Comparison of ENCODE assay signal across 1 cellular context in the genomic region with DNA sequence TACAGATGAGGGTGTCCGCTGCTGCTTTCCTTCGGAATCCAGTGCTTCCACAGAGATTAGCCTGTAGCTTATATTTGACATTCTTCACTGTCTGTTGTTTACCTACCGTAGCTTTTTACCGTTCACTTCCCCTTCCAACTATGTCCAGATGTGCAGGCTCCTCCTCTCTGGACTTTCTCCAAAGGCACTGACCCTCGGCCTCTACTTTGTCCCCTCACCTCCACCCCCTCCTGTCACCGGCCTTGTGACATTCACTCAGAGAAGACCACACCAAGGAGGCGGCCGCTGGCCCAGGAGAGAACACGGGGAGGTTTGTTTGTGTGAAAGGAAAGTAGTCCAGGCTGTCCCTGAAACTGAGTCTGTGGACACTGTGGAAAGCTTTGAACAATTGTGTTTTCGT.
A peak's percentile ranks its signal among the peaks of the same experiment; 100 is the strongest.
TF ChIP-seq lines count a peak whose summit lies in the region.

No MANE protein-coding gene starts in this region.

TF ChIP-seq in HepG2, 621 proteins besides CTCF, POLR2A, EP300 and RAD21 (continued from another document):
- TF ChIP-seq HOXA3 (CRISPR knock-in tag; IDR thresholded peaks at IDR 0.05) (peak; percentile 79; the same call in 1 of the 2 replicates), ZNF580 (CRISPR knock-in tag; IDR thresholded peaks at IDR 0.05; ENCODE audit: borderline replicate concordance, low read depth) (peak; percentile 45; the same call in 1 of the 2 replicates), ZNF792 (CRISPR knock-in tag; IDR thresholded peaks at IDR 0.05) (peak; percentile 70; the same call in 1 of the 2 replicates), KDM6A (CRISPR knock-in tag; IDR thresholded peaks at IDR 0.05; ENCODE audit: low read depth) (peak; percentile 80), KLF6 (CRISPR knock-in tag; IDR thresholded peaks at IDR 0.05) (peak; percentile 17; the same call in 1 of the 2 replicates), THAP11 (CRISPR knock-in tag; IDR thresholded peaks at IDR 0.05) (peak; percentile 53), RCOR2 (CRISPR knock-in tag; IDR thresholded peaks at IDR 0.05) (peak; percentile 76), SOX13 (IDR thresholded peaks at IDR 0.05) (no peak), SOX13 (CRISPR knock-in tag; conservative IDR thresholded peaks at IDR 0.05 in 1 of 2, IDR thresholded peaks at IDR 0.05 in 1 of 2) (peak in 1 of 2 experiments; percentile 86; a peak in 2 of 4 replicates), ZSCAN9 (CRISPR knock-in tag; IDR thresholded peaks at IDR 0.05; ENCODE audit: borderline replicate concordance) (peak; percentile 30; the same call in 1 of the 2 replicates), FOSL2 (CRISPR knock-in tag; IDR thresholded peaks at IDR 0.05) (peak; percentile 64), JARID2 (CRISPR knock-in tag; IDR thresholded peaks at IDR 0.05; ENCODE audit: insufficient replicate concordance) (no peak), NR2F1 (CRISPR knock-in tag; IDR thresholded peaks at IDR 0.05) (peak; percentile 72 to 73), FOXO1 (CRISPR knock-in tag; IDR thresholded peaks at IDR 0.05) (peak; percentile 74), ESRRA (CRISPR knock-in tag; IDR thresholded peaks at IDR 0.05; ENCODE audit: low read depth) (peak; percentile 79), ZBTB25 (CRISPR knock-in tag; IDR thresholded peaks at IDR 0.05) (peak; percentile 53; the same call in 1 of the 2 replicates), SCMH1 (CRISPR knock-in tag; IDR thresholded peaks at IDR 0.05; ENCODE audit: borderline replicate concordance) (no peak), HMG20A (CRISPR knock-in tag; IDR thresholded peaks at IDR 0.05; ENCODE audit: borderline replicate concordance) (0 out of 2 replicates have a peak, but pooled peaks have one; percentile 67), ARNTL (CRISPR knock-in tag; IDR thresholded peaks at IDR 0.05) (peak; percentile 59; the same call in 1 of the 2 replicates), SP5 (CRISPR knock-in tag; IDR thresholded peaks at IDR 0.05; ENCODE audit: borderline replicate concordance, low read depth) (peak; percentile 91), ZBED4 (CRISPR knock-in tag; IDR thresholded peaks at IDR 0.05; ENCODE audit: borderline replicate concordance) (0 out of 2 replicates have a peak, but pooled peaks have one; percentile 41), KDM3A (CRISPR knock-in tag; IDR thresholded peaks at IDR 0.05; ENCODE audit: low read depth) (0 out of 2 replicates have a peak, but pooled peaks have one; percentile 42), ELF3 (CRISPR knock-in tag; IDR thresholded peaks at IDR 0.05) (peak; percentile 98), MEIS2 (CRISPR knock-in tag; IDR thresholded peaks at IDR 0.05) (peak; percentile 75), ZBTB20 (CRISPR knock-in tag; IDR thresholded peaks at IDR 0.05; ENCODE audit: borderline replicate concordance, low read depth) (peak; percentile 25; the same call in 1 of the 2 replicates), ZNF136 (CRISPR knock-in tag; IDR thresholded peaks at IDR 0.05; ENCODE audit: low read depth) (no peak), SKIL (CRISPR knock-in tag; IDR thresholded peaks at IDR 0.05; ENCODE audit: borderline replicate concordance) (peak; percentile 71; the same call in 1 of the 2 replicates), ZNF329 (CRISPR knock-in tag; IDR thresholded peaks at IDR 0.05; ENCODE audit: low read depth) (no peak), ZNF292 (CRISPR knock-in tag; IDR thresholded peaks at IDR 0.05; ENCODE audit: borderline replicate concordance, low read depth) (0 out of 2 replicates have a peak, but pooled peaks have one; percentile 34), SAP130 (CRISPR knock-in tag; IDR thresholded peaks at IDR 0.05; ENCODE audit: low read depth) (peak; percentile 93), HNF4G (IDR thresholded peaks at IDR 0.05; ENCODE audit: borderline replicate concordance, low read depth, low read length) (peak; percentile 96), HNF4G (CRISPR knock-in tag; IDR thresholded peaks at IDR 0.05; ENCODE audit: borderline replicate concordance, low read depth) (peak; percentile 95; the same call in 1 of the 2 replicates), KAT7 (CRISPR knock-in tag; IDR thresholded peaks at IDR 0.05; ENCODE audit: borderline replicate concordance) (peak; percentile 63; the same call in 1 of the 2 replicates), MNT (IDR thresholded peaks at IDR 0.05) (0 out of 2 replicates have a peak, but pooled peaks have one; percentile 7), ZFP36L1 (CRISPR knock-in tag; IDR thresholded peaks at IDR 0.05) (0 out of 2 replicates have a peak, but pooled peaks have one; percentile 43), ZNF350 (CRISPR knock-in tag; IDR thresholded peaks at IDR 0.05; ENCODE audit: borderline replicate concordance, low read depth) (0 out of 2 replicates have a peak, but pooled peaks have one; percentile 45), MIXL1 (CRISPR knock-in tag; IDR thresholded peaks at IDR 0.05) (peak; percentile 62; the same call in 1 of the 2 replicates), NCOR1 (IDR thresholded peaks at IDR 0.05; ENCODE audit: borderline replicate concordance, low read length) (peak; percentile 88), SIX4 (CRISPR knock-in tag; IDR thresholded peaks at IDR 0.05) (0 out of 2 replicates have a peak, but pooled peaks have one; percentile 31), RXRA (CRISPR knock-in tag; IDR thresholded peaks at IDR 0.05) (peak; percentile 76; the same call in 1 of the 2 replicates), ZNF746 (CRISPR knock-in tag; IDR thresholded peaks at IDR 0.05) (no peak; the same call in 1 of the 2 replicates), FLYWCH1 (CRISPR knock-in tag; IDR thresholded peaks at IDR 0.05) (no peak), ZNF317 (CRISPR knock-in tag; IDR thresholded peaks at IDR 0.05) (0 out of 2 replicates have a peak, but pooled peaks have one; percentile 21), RORA (CRISPR knock-in tag; IDR thresholded peaks at IDR 0.05) (no peak), PLSCR1 (CRISPR knock-in tag; IDR thresholded peaks at IDR 0.05; ENCODE audit: borderline replicate concordance) (no peak), ELF1 (CRISPR knock-in tag; IDR thresholded peaks at IDR 0.05) (peak; percentile 58), HHEX (CRISPR knock-in tag; IDR thresholded peaks at IDR 0.05) (0 out of 2 replicates have a peak, but pooled peaks have one; percentile 34)
- TF ChIP-seq, protein P1, sequence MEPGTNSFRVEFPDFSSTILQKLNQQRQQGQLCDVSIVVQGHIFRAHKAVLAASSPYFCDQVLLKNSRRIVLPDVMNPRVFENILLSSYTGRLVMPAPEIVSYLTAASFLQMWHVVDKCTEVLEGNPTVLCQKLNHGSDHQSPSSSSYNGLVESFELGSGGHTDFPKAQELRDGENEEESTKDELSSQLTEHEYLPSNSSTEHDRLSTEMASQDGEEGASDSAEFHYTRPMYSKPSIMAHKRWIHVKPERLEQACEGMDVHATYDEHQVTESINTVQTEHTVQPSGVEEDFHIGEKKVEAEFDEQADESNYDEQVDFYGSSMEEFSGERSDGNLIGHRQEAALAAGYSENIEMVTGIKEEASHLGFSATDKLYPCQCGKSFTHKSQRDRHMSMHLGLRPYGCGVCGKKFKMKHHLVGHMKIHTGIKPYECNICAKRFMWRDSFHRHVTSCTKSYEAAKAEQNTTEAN (CRISPR knock-in tag; conservative IDR thresholded peaks at IDR 0.05), result 0 out of 2 replicates have a peak, but pooled peaks have one; percentile 57
